In the genomic region with DNA sequence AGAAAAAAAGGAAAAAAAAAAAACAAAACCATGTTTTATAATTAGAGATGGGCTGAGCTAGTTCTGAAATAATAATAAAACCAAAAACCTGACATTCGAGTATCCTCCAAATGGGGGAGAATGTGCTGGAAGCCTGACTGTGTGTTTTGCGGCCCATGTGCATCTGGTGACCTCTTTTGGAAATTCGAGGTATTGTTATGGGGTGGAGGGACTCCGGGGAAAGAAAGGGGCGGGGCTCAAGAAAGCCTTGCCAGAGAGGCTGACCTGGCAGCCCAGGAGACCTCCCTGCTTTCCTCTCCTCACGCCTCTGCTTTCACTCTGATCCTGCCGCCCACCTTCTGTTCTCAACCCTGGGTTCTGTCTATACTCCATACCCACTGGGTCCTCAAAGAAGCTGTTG, we compare ENCODE assay signal across 8 cellular contexts.
DNase-seq lines count a peak whose midpoint lies in the region; ATAC-seq and TF ChIP-seq lines count a peak whose summit lies in the region.

No MANE protein-coding gene starts in this region.

- H3K4me3 ChIP-seq in MM.1S (ENCODE audit: low read length) = no peak overlapping the region
- H3K4me3 ChIP-seq in brain microvascular endothelial cell (ENCODE audit: low read depth, low read length) = no peak overlapping the region

- peaks cover 89% of the 10 kb centered on the region for H3K27me3 ChIP-seq in MM.1S (replicated peaks; ENCODE audit: insufficient read depth, low read length)
- H3K27me3 ChIP-seq in brain microvascular endothelial cell (replicated peaks) = no peaks in the 10 kb centered on the region

- H3K9me2 ChIP-seq in MM.1S (replicated peaks; ENCODE audit: insufficient read depth, low read length) = no peaks in the 10 kb centered on the region

- peaks cover 17% of the 10 kb centered on the region for H3F3A ChIP-seq in MM.1S (ENCODE audit: insufficient read depth, low read length)

- no peaks in the 10 kb centered on the region for H4K20me1 ChIP-seq in MM.1S (ENCODE audit: insufficient read depth, low read length)

- in situ Hi-C loops in brain microvascular endothelial cell (cut with HindIII; ENCODE audit: low pct_ligation_motif_present, low sequenced_read_pairs) = no loop called here

- peaks cover 20% of the 10 kb centered on the region for H3K4me1 ChIP-seq in MM.1S (ENCODE audit: low read length)

- H3K4me2 ChIP-seq in MM.1S (ENCODE audit: low read depth, low read length) = no peak overlapping the region

- H2AFZ ChIP-seq in MM.1S (ENCODE audit: low read length) = no peak overlapping the region

- H3K36me3 ChIP-seq in MM.1S (replicated peaks; ENCODE audit: insufficient read depth, low read length) (no peaks in the 10 kb centered on the region), brain microvascular endothelial cell (replicated peaks) (no peaks in the 10 kb centered on the region)

- DNase-seq in stimulated activated CD4-positive, alpha-beta T cell treated with anti-CD3 and anti-CD28 coated beads, Interleukin-4, amount 100 ng/mL, for 24 hours = peak; percentile 15
- DNase-seq in stimulated activated CD4-positive, alpha-beta T cell treated with anti-CD3 and anti-CD28 coated beads, Interleukin-2, amount 100 ng/mL, for 48 hours = no peak
- DNase-seq in MM.1S (peak; percentile 34), brain microvascular endothelial cell (peak; percentile 28), NCI-H345 (lab: John Stamatoyannopoulos, UW) (no peak)

- H3K9me3 ChIP-seq in MM.1S (replicated peaks; ENCODE audit: insufficient read depth, low read length) = no peaks in the 10 kb centered on the region

- TF ChIP-seq CTCF in MM.1S (IDR thresholded peaks at IDR 0.05; ENCODE audit: low read length) (peak; percentile 41), brain microvascular endothelial cell (IDR thresholded peaks at IDR 0.05; ENCODE audit: low read depth, low read length, missing control alignments) (peak; percentile 56)

- no peaks in the 10 kb centered on the region for H3K79me2 ChIP-seq in MM.1S (ENCODE audit: low read length)

- H3K9ac ChIP-seq in MM.1S (ENCODE audit: low read length) = no peak overlapping the region

- no peak overlapping the region for H3K27ac ChIP-seq in MM.1S (ENCODE audit: low read length)
- no peak overlapping the region for H3K27ac ChIP-seq in brain microvascular endothelial cell

- ATAC-seq in HG03135 (IDR thresholded peaks at IDR 0.05; ENCODE audit: unreplicated experiment) (no peak), HG03378 (IDR thresholded peaks at IDR 0.05; ENCODE audit: unreplicated experiment) (no peak), HG03571 (IDR thresholded peaks at IDR 0.05; ENCODE audit: unreplicated experiment) (no peak)

Comparison
In these comparisons a context has a peak if more than half of its experiments do, and no peak if none do; other contexts are left out.
1. DNase-seq: peak in stimulated activated CD4-positive, alpha-beta T cell treated with anti-CD3 and anti-CD28 coated beads, Interleukin-4, amount 100 ng/mL, for 24 hours (single experiment), MM.1S (single experiment) and brain microvascular endothelial cell (single experiment); none in stimulated activated CD4-positive, alpha-beta T cell treated with anti-CD3 and anti-CD28 coated beads, Interleukin-2, amount 100 ng/mL, for 48 hours (0 of 2) and NCI-H345 (single experiment).